In the genomic region with DNA sequence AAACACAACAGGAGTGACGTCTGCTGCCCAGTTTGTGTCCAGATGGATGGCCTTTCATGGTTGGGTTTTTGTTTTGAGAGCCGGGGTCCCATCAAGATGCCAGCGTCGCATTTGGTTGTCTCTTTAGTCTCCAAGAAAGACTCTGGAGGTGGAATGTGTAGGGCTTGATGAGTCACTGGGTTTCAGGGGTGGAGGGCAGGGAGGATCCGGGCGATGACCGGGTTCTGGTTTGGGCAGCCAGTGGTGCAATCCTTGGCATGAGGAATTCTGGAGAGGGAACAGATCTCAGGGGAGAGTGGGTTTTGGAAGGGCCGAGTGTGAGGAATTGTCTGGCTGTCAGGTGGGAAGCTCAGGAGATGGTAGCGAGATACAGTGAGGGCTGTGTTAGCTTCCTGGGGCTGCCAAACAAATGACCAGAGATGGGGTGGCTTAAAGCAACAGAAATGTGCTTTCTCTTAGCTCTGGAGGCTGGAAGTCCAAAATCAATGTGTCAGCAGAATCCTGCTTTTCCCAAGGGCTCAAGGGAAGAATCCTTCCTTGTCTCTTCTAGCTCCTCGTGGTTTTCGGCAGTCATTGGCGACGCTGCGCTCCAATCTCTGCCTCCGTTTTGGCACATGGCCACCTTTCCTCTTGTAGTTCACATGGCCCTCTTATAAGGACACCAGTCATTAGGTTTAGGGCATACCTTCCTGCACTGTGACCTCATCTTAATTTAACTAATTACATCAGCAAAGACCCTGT, we compare ENCODE assay signal across 1 cellular context.
TF ChIP-seq lines count a peak whose summit lies in the region.

No MANE protein-coding gene starts in this region.

TF ChIP-seq in K562, 482 proteins besides CTCF, POLR2A, EP300 and RAD21 (continued from another document):
- TF ChIP-seq, protein P1, sequence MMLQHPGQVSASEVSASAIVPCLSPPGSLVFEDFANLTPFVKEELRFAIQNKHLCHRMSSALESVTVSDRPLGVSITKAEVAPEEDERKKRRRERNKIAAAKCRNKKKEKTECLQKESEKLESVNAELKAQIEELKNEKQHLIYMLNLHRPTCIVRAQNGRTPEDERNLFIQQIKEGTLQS (IDR thresholded peaks at IDR 0.05): peak; percentile 20; the same call in 1 of the 2 replicates
- TF ChIP-seq, protein P1 (CRISPR knock-in tag; conservative IDR thresholded peaks at IDR 0.05): no peak
- TF ChIP-seq NFIC (IDR thresholded peaks at IDR 0.05) (peak; percentile 70), NFIX (CRISPR knock-in tag; IDR thresholded peaks at IDR 0.05; ENCODE audit: low read depth) (no peak), CHD1 (IDR thresholded peaks at IDR 0.05; ENCODE audit: low read length) (no peak)
